ENCODE assay signal across 8 cellular contexts in the genomic region with DNA sequence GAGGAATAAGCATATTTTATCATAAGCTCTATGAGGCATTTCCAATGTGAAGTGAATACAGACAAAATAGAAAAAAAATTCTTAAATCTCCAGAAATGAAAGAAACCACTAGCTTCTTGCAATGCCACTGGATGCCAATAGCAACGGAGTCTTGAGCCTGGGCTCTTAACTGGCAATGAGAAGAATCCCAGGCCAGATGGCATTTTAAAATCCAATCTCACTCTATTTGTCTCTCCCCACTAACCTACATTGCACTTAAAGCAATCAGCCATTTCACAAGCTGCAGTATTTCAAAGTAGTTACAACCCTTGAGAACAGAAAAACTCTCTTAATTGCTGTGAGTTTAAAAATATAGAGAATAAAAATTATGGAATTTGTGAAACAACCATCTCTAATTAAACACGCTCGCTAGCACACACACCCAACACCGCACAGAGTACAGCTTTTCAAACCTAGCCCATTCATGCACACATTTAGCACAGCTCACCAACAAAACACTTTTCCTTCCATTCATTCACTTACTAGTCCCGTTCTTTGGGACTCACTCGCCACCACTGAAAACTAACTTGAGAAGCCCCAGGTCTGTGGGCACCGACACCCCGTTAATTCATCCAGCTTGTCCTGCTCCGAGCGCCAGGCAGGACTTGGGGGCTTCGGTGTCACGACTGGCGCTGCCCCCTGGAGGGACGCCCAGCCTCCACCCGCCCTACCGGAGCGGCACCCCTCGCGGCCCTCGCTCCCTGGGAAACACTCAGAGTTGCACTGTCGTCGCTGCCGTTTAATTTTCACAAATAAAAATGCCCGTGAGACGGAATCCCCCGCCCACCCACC. TPM values are rescaled to one million over a fixed set of nuclear protein-coding genes. Genes with fewer than 3 reads are reported as not detected.
DNase-seq lines count a peak whose midpoint lies in the region; ATAC-seq and TF ChIP-seq lines count a peak whose summit lies in the region.

No MANE protein-coding gene starts in this region.

- intact Hi-C loops in ovary (cut with DNase I) = loop anchor here in 1 of 4 donors (10.0 kb wide), 1 partner anchor 149 kb away; no protein-coding TSS in a partner anchor

- H3K9me3 ChIP-seq in WERI-Rb-1 (ENCODE audit: severe bottlenecking) (no peaks in the 10 kb centered on the region), ovary (no peaks in the 10 kb centered on the region)

- H3K4me1 ChIP-seq in ovary (ENCODE audit: insufficient read depth) = peaks cover 3% of the 10 kb centered on the region

- 2 to 4% (median 3%) methylated on average over 26 of the region's 26 CpGs for WGBS in ovary, 3 donors

- ATAC-seq in HG03378 (IDR thresholded peaks at IDR 0.05; ENCODE audit: unreplicated experiment) = no peak

- TF ChIP-seq EP300 in ovary (IDR thresholded peaks at IDR 0.05) = no peak

- 0 out of 2 replicates have a peak, but pooled peaks cover 3% of the 10 kb centered on the region for H3K36me3 ChIP-seq in WERI-Rb-1
- no peaks in the 10 kb centered on the region for H3K36me3 ChIP-seq in ovary

- no peak for TF ChIP-seq CTCF in HFF-Myc (IDR thresholded peaks at IDR 0.05; ENCODE audit: low read depth, low read length, missing control alignments)
- TF ChIP-seq CTCF in WERI-Rb-1 (IDR thresholded peaks at IDR 0.05; ENCODE audit: low read depth, low read length) = no peak
- no peak for TF ChIP-seq CTCF in ovary (IDR thresholded peaks at IDR 0.05)

- DNase-seq in C1 segment of cervical spinal cord (lab: John Stamatoyannopoulos, UW) (peak in 9 of 14 donors; percentile 8 to 78 (median 42)), HFF-Myc (ENCODE audit: extremely low read depth, low read depth) (no peak), WERI-Rb-1 (peak; percentile 12), germinal center (ENCODE audit: low spot score) (peak; percentile 11), ovary (peak in 2 of 5 donors; percentile 6 to 17), GOT3 (lab: John Stamatoyannopoulos, UW) (no peak)
- DNase-seq in stimulated activated CD4-positive, alpha-beta T cell treated with anti-CD3 and anti-CD28 coated beads, Interleukin-2, amount 100 ng/mL, for 24 hours = no peak

- peak overlapping the region; percentile 74 for H3K27ac ChIP-seq in WERI-Rb-1
- H3K27ac ChIP-seq in ovary = no peak overlapping the region

- H3K4me3 ChIP-seq in HFF-Myc (replicated peaks; ENCODE audit: low read depth, low read length) (peak overlapping the region; percentile 88), WERI-Rb-1 (ENCODE audit: low read depth, low read length) (peak overlapping the region; percentile 70), ovary (peak overlapping the region; percentile 75)

- no peak for TF ChIP-seq POLR2A in ovary (IDR thresholded peaks at IDR 0.05)

- H3K27me3 ChIP-seq in WERI-Rb-1 (ENCODE audit: insufficient read depth, low read depth, severe bottlenecking) = no peaks in the 10 kb centered on the region
- no peaks in the 10 kb centered on the region for H3K27me3 ChIP-seq in ovary

RNA-seq across cellular contexts. Expression of gene DDAH1, which starts 1.1 kb away (rescaled TPM):
- 10 to 100 TPM in 4 of 7 donors, 1 to 10 TPM in 3; 3.3 to 32.3 (median 11.7) TPM for total RNA-seq in ovary
- 10 to 100 TPM in 1 of 2 donors, 1 to 10 TPM in 1; 4.5 to 27.6 TPM for polyA plus RNA-seq in ovary

Comparison
In these comparisons a context has a peak if more than half of its experiments do, and no peak if none do; other contexts are left out.
1. DNase-seq: peak in C1 segment of cervical spinal cord (9 of 14), WERI-Rb-1 (single experiment) and germinal center (single experiment); none in HFF-Myc (single experiment), stimulated activated CD4-positive, alpha-beta T cell treated with anti-CD3 and anti-CD28 coated beads, Interleukin-2, amount 100 ng/mL, for 24 hours (0 of 2) and GOT3 (single experiment).
2. Peak in every context shown above with its lines, with median percentiles within 50 percentile points of each other: H3K4me3 ChIP-seq.